15 cellular contexts compared by ENCODE assay signal in genomic region chr6:158014505-158015187, GRCh38. TPM values are rescaled to one million over a fixed set of nuclear protein-coding genes. Genes with fewer than 3 reads are reported as not detected.
DNase-seq lines count a peak whose midpoint lies in the region; ATAC-seq and TF ChIP-seq lines count a peak whose summit lies in the region.
"Had no signal": no experiment of that assay in that cellular context is flagged by ENCODE, and none has a peak within 500 bp of the region (broad histone marks: within the 10 kb centered on the region; RNA-seq: fewer than 3 reads in every experiment).

No MANE protein-coding gene starts in this region.

- no peaks in the 10 kb centered on the region for H3K9me3 Mint-ChIP-seq in chondrocyte (ENCODE audit: low read depth)

- H3K27ac Mint-ChIP-seq in chondrocyte (ENCODE audit: unreplicated experiment), result peak overlapping the region; percentile 19

- H3K36me3 Mint-ChIP-seq in chondrocyte (ENCODE audit: low read depth), result peaks cover 7% of the 10 kb centered on the region

- H3K4me3 Mint-ChIP-seq in chondrocyte (ENCODE audit: unreplicated experiment), result no peak overlapping the region

- TF ChIP-seq EP300 in esophagus muscularis mucosa (IDR thresholded peaks at IDR 0.05), result no peak

- H3K27me3 Mint-ChIP-seq in chondrocyte (ENCODE audit: low read depth), result no peaks in the 10 kb centered on the region

- BruUV-seq in Panc1 (replicated peaks; lab: Mats Ljungman, UMichigan), result no TSS peak

- CTCF ChIA-PET in Panc1 (lab: Charles Lee), result no interaction called here

- H3K4me3 ChIP-seq in Panc1 (ENCODE audit: low read depth in 2 of 2, low read length in 2 of 2) (no peak overlapping the region), esophagus muscularis mucosa (no peak overlapping the region), smooth muscle cell (no peak overlapping the region)
- H3K4me3 ChIP-seq: body of pancreas had no signal

- H4K20me1 ChIP-seq in smooth muscle cell (ENCODE audit: low read depth), result no peaks in the 10 kb centered on the region

- H3K36me3 ChIP-seq in Panc1 (ENCODE audit: control insufficient read depth, insufficient read depth, low read length) (no peaks in the 10 kb centered on the region; the same call in 1 of the 2 replicates), esophagus muscularis mucosa (no peaks in the 10 kb centered on the region), smooth muscle cell (ENCODE audit: low read depth) (no peaks in the 10 kb centered on the region)

- no peaks in the 10 kb centered on the region for H3F3A ChIP-seq in smooth muscle cell (ENCODE audit: low read depth)

- intact Hi-C loops in Panc1 (cut with micrococcal nuclease; ENCODE audit: unreplicated experiment) (no loop called here), posterior vena cava (cut with DNase I) (loop anchor here in 1 of 2 donors (5.0 kb wide), 1 partner anchor 1513 kb away; no protein-coding TSS in a partner anchor), esophagus muscularis mucosa (cut with DNase I) (no loop called here)

- ATAC-seq in Panc1 (no peak), GM18870 (IDR thresholded peaks at IDR 0.05; ENCODE audit: unreplicated experiment) (no peak)
- ATAC-seq: body of pancreas, PC-3 had no signal

- no peak overlapping the region for H2AFZ ChIP-seq in smooth muscle cell (ENCODE audit: low read depth)

- no peak overlapping the region for H3K9ac ChIP-seq in smooth muscle cell (ENCODE audit: low read depth)

- no peaks in the 10 kb centered on the region for H3K27me3 ChIP-seq in Panc1 (ENCODE audit: control insufficient read depth, insufficient read depth, low read length)
- no peaks in the 10 kb centered on the region for H3K27me3 ChIP-seq in esophagus muscularis mucosa
- H3K27me3 ChIP-seq in smooth muscle cell (ENCODE audit: low read depth), result no peaks in the 10 kb centered on the region
- H3K27me3 ChIP-seq: body of pancreas had no signal

- TF ChIP-seq POLR2A in esophagus muscularis mucosa (IDR thresholded peaks at IDR 0.05; ENCODE audit: low read depth), result no peak

- 94% methylated on average over 6 of the region's 6 CpGs for WGBS in esophagus muscularis mucosa
- 97% methylated on average over 6 of the region's 6 CpGs for WGBS in smooth muscle cell (ENCODE audit: low lambda C conversion rate)

- H3K9me3 ChIP-seq in Panc1 (ENCODE audit: control insufficient read depth, insufficient read depth, low read depth, low read length) (no peaks in the 10 kb centered on the region), esophagus muscularis mucosa (no peaks in the 10 kb centered on the region), smooth muscle cell (replicated peaks; ENCODE audit: low read depth) (no peaks in the 10 kb centered on the region)
- H3K9me3 ChIP-seq: body of pancreas had no signal

- H3K27ac ChIP-seq in Panc1 (ENCODE audit: low read length) (peak overlapping the region; percentile 68; the same call in 1 of the 2 replicates), esophagus muscularis mucosa (replicated peaks in 1 of 4) (no peak overlapping the region), smooth muscle cell (ENCODE audit: low read depth) (no peak overlapping the region)

- POLR2A ChIA-PET in Panc1 (lab: Charles Lee), result no interaction called here

- in situ Hi-C loops in Panc1 (cut with HindIII; ENCODE audit: low pct_unique_long_range_greater_than_20kb, low sequenced_read_pairs), result no loop called here

- H3K4me2 ChIP-seq in smooth muscle cell, result no peak overlapping the region

- peaks cover 64% of the 10 kb centered on the region for H3K79me2 ChIP-seq in smooth muscle cell (ENCODE audit: low read depth)

- DNase-seq in NCI-H2029 (lab: John Stamatoyannopoulos, UW) (peak; percentile 54), NCI-H2029 treated with DMSO at 0.1 percent for 48 hours (lab: John Stamatoyannopoulos, UW) (no peak), Panc1 (ENCODE audit: low read depth, low spot score) (no peak), chondrocyte (ENCODE audit: low spot score) (no peak), posterior vena cava (ENCODE audit: low spot score) (peak; percentile 29), esophagus muscularis mucosa (ENCODE audit: extremely low spot score) (no peak), smooth muscle cell (lab: John Stamatoyannopoulos, UW; ENCODE audit: unreplicated experiment) (no peak)
- DNase-seq: 8988T; activated CD4-positive, alpha-beta T cell treated with anti-CD3 and anti-CD28 coated beads for 48 hours; GDM1; kidney glomerular epithelial cell; NCI-H1436; PC-3 had no signal

- TF ChIP-seq CTCF in Panc1 (IDR thresholded peaks at IDR 0.05), result no peak
- TF ChIP-seq CTCF in chondrocyte (IDR thresholded peaks at IDR 0.05), result no peak
- no peak for TF ChIP-seq CTCF in esophagus muscularis mucosa (IDR thresholded peaks at IDR 0.05)
- TF ChIP-seq CTCF in smooth muscle cell (IDR thresholded peaks at IDR 0.05; ENCODE audit: borderline replicate concordance, insufficient read depth, poor library complexity, severe bottlenecking), result no peak

- peaks cover 66% of the 10 kb centered on the region for H3K4me1 Mint-ChIP-seq in chondrocyte (ENCODE audit: low read depth)

- H3K4me1 ChIP-seq in Panc1 (ENCODE audit: control insufficient read depth, insufficient read depth, low read length), result peaks cover 64% of the 10 kb centered on the region
- peaks cover 30 to 38% (median 30%) of the 10 kb centered on the region in 4 donors for H3K4me1 ChIP-seq in esophagus muscularis mucosa
- no peaks in the 10 kb centered on the region for H3K4me1 ChIP-seq in smooth muscle cell (ENCODE audit: low read depth)

RNA-seq across cellular contexts. Expression of gene SYNJ2, which starts 33.0 kb away (rescaled TPM):
- 70.0 TPM for total RNA-seq in Panc1 (2021; ENCODE audit: unreplicated experiment)
- 38.7 TPM for polyA plus RNA-seq in Panc1 (2012; ENCODE audit: insufficient read length)
- total RNA-seq in chondrocyte, result 29.2 to 54.5 TPM (median 53.1 TPM) in 3 replicates
- total RNA-seq in posterior vena cava, result 10 to 100 TPM; 19.6 to 30.4 TPM
- 10 to 100 TPM; 17.0 to 25.3 (median 25.1) TPM for total RNA-seq in esophagus muscularis mucosa
- 6.1 TPM in 2 replicates for total RNA-seq in smooth muscle cell
- polyA plus RNA-seq in smooth muscle cell, result 6.0 and 11.5 TPM in 2 replicates

Comparison
In these comparisons a context has a peak if more than half of its experiments do, and no peak if none do; other contexts are left out.
1. DNase-seq: peak in NCI-H2029 (single experiment) and posterior vena cava (single experiment); none in NCI-H2029 treated with DMSO at 0.1 percent for 48 hours (single experiment), Panc1 (single experiment), chondrocyte (single experiment), esophagus muscularis mucosa (single experiment) and smooth muscle cell (single experiment).